In genomic region chrX:149950681-149951080, GRCh38 we compare ENCODE assay signal across 10 cellular contexts. TPM values are rescaled to one million over a fixed set of nuclear protein-coding genes. Genes with fewer than 3 reads are reported as not detected.
DNase-seq lines count a peak whose midpoint lies in the region; ATAC-seq and TF ChIP-seq lines count a peak whose summit lies in the region.
"Had no signal": no experiment of that assay in that cellular context is flagged by ENCODE, and none has a peak within 500 bp of the region (broad histone marks: within the 10 kb centered on the region; RNA-seq: fewer than 3 reads in every experiment).

No MANE protein-coding gene starts in this region.

- H3K9me2 ChIP-seq in Loucy (replicated peaks; ENCODE audit: low read depth, low read length) = no peaks in the 10 kb centered on the region

- H3K4me1 ChIP-seq in Loucy (ENCODE audit: insufficient read depth, low read length, poor library complexity, severe bottlenecking) (no peaks in the 10 kb centered on the region), ascending aorta (peaks cover 0 to 6% of the 10 kb centered on the region in 2 donors), left lung (no peaks in the 10 kb centered on the region)
- H3K4me1 ChIP-seq: BLaER1 treated with 17β-estradiol and CSF1 and Interleukin-3, amounts not matched to agents 10 nM and 100 nM had no signal

- H4K20me1 ChIP-seq in Loucy (ENCODE audit: insufficient read depth, low read length, poor library complexity, severe bottlenecking) = no peaks in the 10 kb centered on the region
- H4K20me1 ChIP-seq: BLaER1 treated with 17β-estradiol and CSF1 and Interleukin-3, amounts not matched to agents 10 nM and 100 nM had no signal

- no peaks in the 10 kb centered on the region for H3F3A ChIP-seq in Loucy (ENCODE audit: low read depth)

- ATAC-seq in left lung = peak; percentile 63
- ATAC-seq in GM19455 (IDR thresholded peaks at IDR 0.05; ENCODE audit: unreplicated experiment) = no peak
- no peak for ATAC-seq in GM18870 (IDR thresholded peaks at IDR 0.05; ENCODE audit: unreplicated experiment)

- TF ChIP-seq CTCF in Loucy (conservative IDR thresholded peaks at IDR 0.05; ENCODE audit: low read length) (peak; percentile 52), ascending aorta (IDR thresholded peaks at IDR 0.05) (peak in 2 of 3 experiments; percentile 26 to 43), left lung (IDR thresholded peaks at IDR 0.05) (peak in 1 of 2 donors; percentile 15)

- no peak overlapping the region for H3K4me2 ChIP-seq in Loucy (ENCODE audit: low read depth, low read length, poor library complexity, severe bottlenecking)
- H3K4me2 ChIP-seq: BLaER1 treated with 17β-estradiol and CSF1 and Interleukin-3, amounts not matched to agents 10 nM and 100 nM had no signal

- H2AFZ ChIP-seq in Loucy (ENCODE audit: low read length) = no peak overlapping the region

- no peak overlapping the region for H3K9ac ChIP-seq in Loucy (ENCODE audit: low read depth, low read length, poor library complexity, severe bottlenecking)
- H3K9ac ChIP-seq: BLaER1 treated with 17β-estradiol and CSF1 and Interleukin-3, amounts not matched to agents 10 nM and 100 nM had no signal

- H3K4me3 ChIP-seq in Loucy (ENCODE audit: low read length, poor library complexity, severe bottlenecking) (no peak overlapping the region), ascending aorta (no peak overlapping the region), left lung (no peak overlapping the region)
- H3K4me3 ChIP-seq: BLaER1 treated with 17β-estradiol and CSF1 and Interleukin-3, amounts not matched to agents 10 nM and 100 nM had no signal

- H3K27me3 ChIP-seq in Loucy (ENCODE audit: insufficient read depth, low read length, poor library complexity, severe bottlenecking) = no peaks in the 10 kb centered on the region
- H3K27me3 ChIP-seq in ascending aorta = no peaks in the 10 kb centered on the region
- no peaks in the 10 kb centered on the region for H3K27me3 ChIP-seq in left lung
- H3K27me3 ChIP-seq: BLaER1 treated with 17β-estradiol and CSF1 and Interleukin-3, amounts not matched to agents 10 nM and 100 nM had no signal

- no peaks in the 10 kb centered on the region for H3K79me2 ChIP-seq in Loucy (ENCODE audit: insufficient read depth, low read length)

- intact Hi-C loops in ascending aorta (cut with DNase I) = loop anchor here (10.0 kb wide), 1 partner anchor 614 kb away; the partner anchor contains the start of gene MTM1
- intact Hi-C loops in left lung (cut with DNase I) = no loop called here

- no peaks in the 10 kb centered on the region for H3K9me3 ChIP-seq in Loucy (ENCODE audit: insufficient read depth, low read depth, low read length)
- H3K9me3 ChIP-seq in ascending aorta = no peaks in the 10 kb centered on the region
- no peaks in the 10 kb centered on the region for H3K9me3 ChIP-seq in left lung
- H3K9me3 ChIP-seq: BLaER1 treated with 17β-estradiol and CSF1 and Interleukin-3, amounts not matched to agents 10 nM and 100 nM had no signal

- no peaks in the 10 kb centered on the region for H3K36me3 ChIP-seq in Loucy (ENCODE audit: insufficient read depth, low read length)
- H3K36me3 ChIP-seq in ascending aorta = no peaks in the 10 kb centered on the region
- H3K36me3 ChIP-seq in left lung = peaks cover 0 to 15% of the 10 kb centered on the region in 2 donors

- DNase-seq in NCI-H510A treated with DMSO at 0.1 percent for 48 hours (lab: John Stamatoyannopoulos, UW) (peak; percentile 9), NCI-H510A (lab: John Stamatoyannopoulos, UW) (no peak), ascending aorta (ENCODE audit: low spot score in 2 of 2) (no peak), left lung (no peak), occipital lobe (lab: John Stamatoyannopoulos, UW) (no peak)

- H3K27ac ChIP-seq in ascending aorta (no peak overlapping the region), left lung (no peak overlapping the region)
- H3K27ac ChIP-seq: BLaER1 treated with 17β-estradiol and CSF1 and Interleukin-3, amounts not matched to agents 10 nM and 100 nM had no signal

RNA-seq across cellular contexts. Expression of gene EOLA2, which starts 12.4 kb away (rescaled TPM):
- 22.8 TPM for total RNA-seq in ascending aorta
- 10 to 100 TPM; 22.6 to 33.5 TPM for total RNA-seq in left lung
- 11.4 TPM for total RNA-seq in occipital lobe

RNA-seq across cellular contexts. Expression of gene HSFX4, which starts 21.3 kb away (rescaled TPM):
- total RNA-seq in ascending aorta (not detected), left lung (not detected), occipital lobe (not detected)
- total RNA-seq: skeletal muscle tissue had no signal
